Comparison of ENCODE assay signal across 1 cellular context in the genomic region with DNA sequence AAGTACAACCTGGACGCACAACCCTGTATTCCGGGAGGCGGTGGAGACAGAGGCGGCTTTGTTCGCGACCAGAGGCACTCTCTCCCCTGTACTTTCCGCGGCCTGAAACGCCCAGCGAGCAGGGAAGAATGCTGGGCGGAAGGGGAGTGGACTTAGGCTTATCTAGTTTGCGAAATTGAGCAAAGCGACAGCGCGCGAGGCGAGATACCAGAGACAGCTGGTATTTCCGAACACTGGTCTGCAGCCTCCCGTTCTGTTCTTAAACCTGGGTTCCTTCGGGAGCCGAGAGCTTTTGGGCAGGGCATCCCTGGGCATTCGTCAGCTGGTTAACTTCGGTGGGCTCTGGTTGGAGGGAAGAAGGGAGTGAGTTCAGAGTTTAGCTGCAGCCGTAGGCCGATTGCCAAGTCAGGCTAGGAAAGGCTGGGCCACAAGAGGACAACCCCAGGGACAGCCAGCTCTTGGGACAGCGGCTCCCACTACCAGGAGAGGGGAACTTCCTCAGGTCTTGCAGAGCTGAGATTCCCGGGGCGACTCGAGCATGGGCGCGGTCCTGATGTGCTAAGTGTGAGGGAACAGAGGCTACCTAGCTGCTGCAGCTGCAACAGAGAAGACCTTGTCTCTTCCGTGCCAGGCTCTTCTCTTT.
A peak's percentile ranks its signal among the peaks of the same experiment; 100 is the strongest.
TF ChIP-seq lines count a peak whose summit lies in the region.

No MANE protein-coding gene starts in this region.

TF ChIP-seq in GM23338, 12 proteins besides CTCF, POLR2A, EP300 and RAD21 (continued from another document):
- TF ChIP-seq NANOG (IDR thresholded peaks at IDR 0.05; ENCODE audit: borderline replicate concordance) (no peak), EZH2phosphoT487 (IDR thresholded peaks at IDR 0.05; ENCODE audit: unreplicated experiment) (peak; percentile 73), STAT1 (IDR thresholded peaks at IDR 0.05; ENCODE audit: unreplicated experiment) (no peak), POLR2AphosphoS5 (IDR thresholded peaks at IDR 0.05; ENCODE audit: low read depth) (no peak)
- TF ChIP-seq, protein P1, sequence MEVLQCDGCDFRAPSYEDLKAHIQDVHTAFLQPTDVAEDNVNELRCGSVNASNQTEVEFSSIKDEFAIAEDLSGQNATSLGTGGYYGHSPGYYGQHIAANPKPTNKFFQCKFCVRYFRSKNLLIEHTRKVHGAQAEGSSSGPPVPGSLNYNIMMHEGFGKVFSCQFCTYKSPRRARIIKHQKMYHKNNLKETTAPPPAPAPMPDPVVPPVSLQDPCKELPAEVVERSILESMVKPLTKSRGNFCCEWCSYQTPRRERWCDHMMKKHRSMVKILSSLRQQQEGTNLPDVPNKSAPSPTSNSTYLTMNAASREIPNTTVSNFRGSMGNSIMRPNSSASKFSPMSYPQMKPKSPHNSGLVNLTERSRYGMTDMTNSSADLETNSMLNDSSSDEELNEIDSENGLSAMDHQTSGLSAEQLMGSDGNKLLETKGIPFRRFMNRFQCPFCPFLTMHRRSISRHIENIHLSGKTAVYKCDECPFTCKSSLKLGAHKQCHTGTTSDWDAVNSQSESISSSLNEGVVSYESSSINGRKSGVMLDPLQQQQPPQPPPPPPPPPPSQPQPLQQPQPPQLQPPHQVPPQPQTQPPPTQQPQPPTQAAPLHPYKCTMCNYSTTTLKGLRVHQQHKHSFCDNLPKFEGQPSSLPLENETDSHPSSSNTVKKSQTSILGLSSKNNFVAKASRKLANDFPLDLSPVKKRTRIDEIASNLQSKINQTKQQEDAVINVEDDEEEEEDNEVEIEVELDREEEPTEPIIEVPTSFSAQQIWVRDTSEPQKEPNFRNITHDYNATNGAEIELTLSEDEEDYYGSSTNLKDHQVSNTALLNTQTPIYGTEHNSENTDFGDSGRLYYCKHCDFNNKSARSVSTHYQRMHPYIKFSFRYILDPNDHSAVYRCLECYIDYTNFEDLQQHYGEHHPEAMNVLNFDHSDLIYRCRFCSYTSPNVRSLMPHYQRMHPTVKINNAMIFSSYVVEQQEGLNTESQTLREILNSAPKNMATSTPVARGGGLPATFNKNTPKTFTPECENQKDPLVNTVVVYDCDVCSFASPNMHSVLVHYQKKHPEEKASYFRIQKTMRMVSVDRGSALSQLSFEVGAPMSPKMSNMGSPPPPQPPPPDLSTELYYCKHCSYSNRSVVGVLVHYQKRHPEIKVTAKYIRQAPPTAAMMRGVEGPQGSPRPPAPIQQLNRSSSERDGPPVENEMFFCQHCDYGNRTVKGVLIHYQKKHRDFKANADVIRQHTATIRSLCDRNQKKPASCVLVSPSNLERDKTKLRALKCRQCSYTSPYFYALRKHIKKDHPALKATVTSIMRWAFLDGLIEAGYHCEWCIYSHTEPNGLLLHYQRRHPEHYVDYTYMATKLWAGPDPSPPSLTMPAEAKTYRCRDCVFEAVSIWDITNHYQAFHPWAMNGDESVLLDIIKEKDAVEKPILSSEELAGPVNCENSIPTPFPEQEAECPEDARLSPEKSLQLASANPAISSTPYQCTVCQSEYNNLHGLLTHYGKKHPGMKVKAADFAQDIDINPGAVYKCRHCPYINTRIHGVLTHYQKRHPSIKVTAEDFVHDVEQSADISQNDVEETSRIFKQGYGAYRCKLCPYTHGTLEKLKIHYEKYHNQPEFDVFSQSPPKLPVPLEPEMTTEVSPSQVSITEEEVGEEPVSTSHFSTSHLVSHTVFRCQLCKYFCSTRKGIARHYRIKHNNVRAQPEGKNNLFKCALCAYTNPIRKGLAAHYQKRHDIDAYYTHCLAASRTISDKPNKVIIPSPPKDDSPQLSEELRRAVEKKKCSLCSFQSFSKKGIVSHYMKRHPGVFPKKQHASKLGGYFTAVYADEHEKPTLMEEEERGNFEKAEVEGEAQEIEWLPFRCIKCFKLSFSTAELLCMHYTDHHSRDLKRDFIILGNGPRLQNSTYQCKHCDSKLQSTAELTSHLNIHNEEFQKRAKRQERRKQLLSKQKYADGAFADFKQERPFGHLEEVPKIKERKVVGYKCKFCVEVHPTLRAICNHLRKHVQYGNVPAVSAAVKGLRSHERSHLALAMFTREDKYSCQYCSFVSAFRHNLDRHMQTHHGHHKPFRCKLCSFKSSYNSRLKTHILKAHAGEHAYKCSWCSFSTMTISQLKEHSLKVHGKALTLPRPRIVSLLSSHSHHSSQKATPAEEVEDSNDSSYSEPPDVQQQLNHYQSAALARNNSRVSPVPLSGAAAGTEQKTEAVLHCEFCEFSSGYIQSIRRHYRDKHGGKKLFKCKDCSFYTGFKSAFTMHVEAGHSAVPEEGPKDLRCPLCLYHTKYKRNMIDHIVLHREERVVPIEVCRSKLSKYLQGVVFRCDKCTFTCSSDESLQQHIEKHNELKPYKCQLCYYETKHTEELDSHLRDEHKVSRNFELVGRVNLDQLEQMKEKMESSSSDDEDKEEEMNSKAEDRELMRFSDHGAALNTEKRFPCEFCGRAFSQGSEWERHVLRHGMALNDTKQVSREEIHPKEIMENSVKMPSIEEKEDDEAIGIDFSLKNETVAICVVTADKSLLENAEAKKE (CRISPR knock-in tag; IDR thresholded peaks at IDR 0.05): no peak
- TF ChIP-seq, protein P2, sequence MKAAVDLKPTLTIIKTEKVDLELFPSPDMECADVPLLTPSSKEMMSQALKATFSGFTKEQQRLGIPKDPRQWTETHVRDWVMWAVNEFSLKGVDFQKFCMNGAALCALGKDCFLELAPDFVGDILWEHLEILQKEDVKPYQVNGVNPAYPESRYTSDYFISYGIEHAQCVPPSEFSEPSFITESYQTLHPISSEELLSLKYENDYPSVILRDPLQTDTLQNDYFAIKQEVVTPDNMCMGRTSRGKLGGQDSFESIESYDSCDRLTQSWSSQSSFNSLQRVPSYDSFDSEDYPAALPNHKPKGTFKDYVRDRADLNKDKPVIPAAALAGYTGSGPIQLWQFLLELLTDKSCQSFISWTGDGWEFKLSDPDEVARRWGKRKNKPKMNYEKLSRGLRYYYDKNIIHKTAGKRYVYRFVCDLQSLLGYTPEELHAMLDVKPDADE (IDR thresholded peaks at IDR 0.05): no peak
